ENCODE assay signal across 10 cellular contexts in the genomic region with DNA sequence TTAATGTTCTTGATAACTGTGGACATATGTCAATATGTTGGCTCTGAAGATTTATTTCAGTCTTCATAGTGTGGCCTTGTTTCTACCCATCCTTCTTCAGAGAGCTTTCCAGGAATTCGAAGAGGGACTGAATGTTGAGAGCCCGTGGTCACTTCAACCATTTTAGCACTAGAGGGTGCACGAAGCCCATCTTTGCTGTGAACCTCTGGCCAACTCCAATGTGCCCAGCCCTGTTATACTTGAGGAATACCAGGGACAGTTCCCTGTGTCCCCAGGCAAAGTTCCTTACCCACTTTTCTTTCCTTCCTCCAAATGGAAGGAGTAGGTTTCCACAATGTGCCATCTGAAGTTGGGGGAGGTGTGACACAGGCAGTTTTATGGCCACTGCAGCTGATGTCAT.
A peak's percentile ranks its signal among the peaks of the same experiment; 100 is the strongest.
DNase-seq lines count a peak whose midpoint lies in the region; TF ChIP-seq lines count a peak whose summit lies in the region.
"Had no signal": no experiment of that assay in that cellular context is flagged by ENCODE, and none has a peak within 500 bp of the region (broad histone marks: within the 10 kb centered on the region; RNA-seq: fewer than 3 reads in every experiment).

No MANE protein-coding gene starts in this region.

- no peak overlapping the region for H3K27ac Mint-ChIP-seq in endodermal cell

- no peaks in the 10 kb centered on the region for H3K27me3 Mint-ChIP-seq in endodermal cell (ENCODE audit: insufficient read depth)

- H3K4me3 ChIP-seq in GM06990 (replicated peaks; ENCODE audit: low read depth, low read length), result no peak overlapping the region
- no peak overlapping the region for H3K4me3 ChIP-seq in endodermal cell (ENCODE audit: low read length)

- H3K9me3 ChIP-seq in endodermal cell (ENCODE audit: control insufficient read depth, low read length), result no peaks in the 10 kb centered on the region

- H3K4me3 Mint-ChIP-seq in endodermal cell, result no peak overlapping the region

- no peaks in the 10 kb centered on the region for H3K4me1 Mint-ChIP-seq in endodermal cell

- no peak overlapping the region for H3K27ac ChIP-seq in endodermal cell (ENCODE audit: low read depth, low read length)
- H3K27ac ChIP-seq: epithelial cell of prostate had no signal

- peak; percentile 73 for DNase-seq in A172 (ENCODE audit: low spot score)
- no peak for DNase-seq in GM06990 (ENCODE audit: extremely low read depth, insufficient read length)
- peak; percentile 42 to 73 for DNase-seq in NCI-H446 (lab: John Stamatoyannopoulos, UW)
- peak; percentile 88 for DNase-seq in endodermal cell
- no peak for DNase-seq in NCI-H187 treated with DMSO at 0.1 percent for 48 hours (lab: John Stamatoyannopoulos, UW)
- DNase-seq in cortex of kidney (lab: John Stamatoyannopoulos, UW), result no peak
- no peak for DNase-seq in NCI-H2107 (lab: John Stamatoyannopoulos, UW)
- no peak for DNase-seq in NCI-H2107 treated with DMSO at 0.1 percent for 48 hours (lab: John Stamatoyannopoulos, UW; ENCODE audit: unreplicated experiment)
- DNase-seq: NCI-H2171 treated with DMSO at 0.1 percent for 48 hours had no signal

- WGBS in endodermal cell (ENCODE audit: insufficient coverage in 1 of 2, insufficient read length in 1 of 2), 2 experiments, result 0 to 36% methylated on average over 1 to 3 of the region's 3 CpGs

- no peaks in the 10 kb centered on the region for H3K4me1 ChIP-seq in endodermal cell (ENCODE audit: control insufficient read depth, insufficient read depth, low read length)

- H3K27me3 ChIP-seq in GM06990 (replicated peaks; ENCODE audit: control insufficient read depth, insufficient read depth, low read length), result no peaks in the 10 kb centered on the region
- no peaks in the 10 kb centered on the region for H3K27me3 ChIP-seq in endodermal cell (ENCODE audit: control insufficient read depth, insufficient read depth, low read length, poor library complexity, severe bottlenecking)

- TF ChIP-seq CTCF in GM06990 (IDR thresholded peaks at IDR 0.05; ENCODE audit: insufficient read depth, low read length, poor library complexity, severe bottlenecking) (peak; percentile 64), endodermal cell (conservative IDR thresholded peaks at IDR 0.05) (no peak)

- H3K9ac ChIP-seq in endodermal cell (ENCODE audit: extremely low read depth, low read length, poor library complexity, severe bottlenecking), result no peak overlapping the region

- H3K36me3 ChIP-seq in GM06990 (ENCODE audit: control insufficient read depth, insufficient read depth, low read length) (no peaks in the 10 kb centered on the region), endodermal cell (ENCODE audit: control insufficient read depth, insufficient read depth, low read length) (no peaks in the 10 kb centered on the region)

- H3K36me3 Mint-ChIP-seq in endodermal cell (ENCODE audit: low read depth), result no peaks in the 10 kb centered on the region

- no peaks in the 10 kb centered on the region for H3K9me3 Mint-ChIP-seq in endodermal cell

Comparison
In these comparisons a context has a peak if more than half of its experiments do, and no peak if none do; other contexts are left out.
1. DNase-seq: peak in A172 (single experiment), NCI-H446 (2 of 2) and endodermal cell (single experiment); none in GM06990 (single experiment), NCI-H187 treated with DMSO at 0.1 percent for 48 hours (single experiment), cortex of kidney (single experiment), NCI-H2107 (single experiment) and NCI-H2107 treated with DMSO at 0.1 percent for 48 hours (single experiment).